In genomic region chr11:86804871-86805415, GRCh38 we compare ENCODE assay signal across 16 cellular contexts. TPM values are rescaled to one million over a fixed set of nuclear protein-coding genes. Genes with fewer than 3 reads are reported as not detected.
A peak's percentile ranks its signal among the peaks of the same experiment; 100 is the strongest.
DNase-seq lines count a peak whose midpoint lies in the region; ATAC-seq and TF ChIP-seq lines count a peak whose summit lies in the region.
"Had no signal": no experiment of that assay in that cellular context is flagged by ENCODE, and none has a peak within 500 bp of the region (broad histone marks: within the 10 kb centered on the region; RNA-seq: fewer than 3 reads in every experiment).

No MANE protein-coding gene starts in this region.

- no peaks in the 10 kb centered on the region for H3K9me3 ChIP-seq in vagina
- H3K9me3 ChIP-seq: esophagus muscularis mucosa had no signal

- CTCF ChIA-PET in activated CD8-positive, alpha-beta memory T cell treated with anti-CD3 and anti-CD28 coated beads, Interleukin-2, amount 10 ng/mL, durations not matched to agents 7 days and 5 days (lab: Charles Lee) = interaction anchor here (1.0 to 3.4 kb wide), 4 partner anchors 10 to 197 kb away, joined by 3 to 9 read pairs (median 6); no protein-coding TSS in a partner anchor

- peaks cover 53% of the 10 kb centered on the region for H3K27me3 Mint-ChIP-seq in activated CD8-positive, alpha-beta memory T cell treated with anti-CD3 and anti-CD28 coated beads, Interleukin-2, amount 10 ng/mL, durations not matched to agents 7 days and 5 days
- H3K27me3 Mint-ChIP-seq in osteocyte (ENCODE audit: unreplicated experiment) = no peaks in the 10 kb centered on the region

- H3K36me3 Mint-ChIP-seq in activated CD8-positive, alpha-beta memory T cell treated with anti-CD3 and anti-CD28 coated beads, Interleukin-2, amount 10 ng/mL, durations not matched to agents 7 days and 5 days = peaks cover 2% of the 10 kb centered on the region
- H3K36me3 Mint-ChIP-seq in osteocyte (ENCODE audit: unreplicated experiment) = peaks cover 40% of the 10 kb centered on the region
- H3K36me3 Mint-ChIP-seq: CD8-positive, alpha-beta T cell had no signal

- DNase-seq in activated CD8-positive, alpha-beta memory T cell treated with anti-CD3 and anti-CD28 coated beads, Interleukin-2, amount 10 ng/mL, durations not matched to agents 7 days and 5 days = no peak
- no peak for DNase-seq in activated CD8-positive, alpha-beta memory T cell treated with anti-CD3 and anti-CD28 coated beads, Interleukin-2, amount 50 U/mL, for 4 hours
- DNase-seq in epithelial cell of prostate (ENCODE audit: low read depth, low spot score) (no peak), osteocyte (ENCODE audit: extremely low spot score, unreplicated experiment) (no peak), vagina (ENCODE audit: extremely low spot score in 2 of 2) (no peak)
- no peak for DNase-seq in stimulated activated CD4-positive, alpha-beta T cell treated with anti-CD3 and anti-CD28 coated beads, Interleukin-1b, Interleukin-23, amount 100 ng/mL, for 48 hours
- DNase-seq: activated gamma-delta T cell; aorta; CD8-positive, alpha-beta T cell; NCI-H1694; substantia nigra had no signal

- intact Hi-C loops in vagina (cut with DNase I) = loop anchor here (5.0 kb wide), 1 partner anchor 198 kb away; no protein-coding TSS in a partner anchor

- peak overlapping the region; percentile 88 for H3K27ac Mint-ChIP-seq in activated CD8-positive, alpha-beta memory T cell treated with anti-CD3 and anti-CD28 coated beads, Interleukin-2, amount 10 ng/mL, durations not matched to agents 7 days and 5 days
- H3K27ac Mint-ChIP-seq in osteocyte (ENCODE audit: unreplicated experiment) = peak overlapping the region; percentile 86
- H3K27ac Mint-ChIP-seq: CD8-positive, alpha-beta T cell had no signal

- peaks cover 53% of the 10 kb centered on the region for H3K4me1 ChIP-seq in vagina

- no peak for TF ChIP-seq POLR2A in vagina (IDR thresholded peaks at IDR 0.05)

- no peak overlapping the region for H3K4me3 Mint-ChIP-seq in activated CD8-positive, alpha-beta memory T cell treated with anti-CD3 and anti-CD28 coated beads, Interleukin-2, amount 10 ng/mL, durations not matched to agents 7 days and 5 days
- peak overlapping the region; percentile 89 for H3K4me3 Mint-ChIP-seq in osteocyte (ENCODE audit: unreplicated experiment)
- H3K4me3 Mint-ChIP-seq: CD8-positive, alpha-beta T cell had no signal

- H3K27ac ChIP-seq in epithelial cell of prostate (peak overlapping the region; percentile 93), vagina (peak overlapping the region; percentile 92)
- H3K27ac ChIP-seq: hepatocyte, VCaP had no signal

- H3K4me1 Mint-ChIP-seq in activated CD8-positive, alpha-beta memory T cell treated with anti-CD3 and anti-CD28 coated beads, Interleukin-2, amount 10 ng/mL, durations not matched to agents 7 days and 5 days = peaks cover 57% of the 10 kb centered on the region
- peaks cover 80% of the 10 kb centered on the region for H3K4me1 Mint-ChIP-seq in osteocyte (ENCODE audit: unreplicated experiment)

- H3K4me3 ChIP-seq in vagina = peak overlapping the region in 1 of 2 donors; percentile 0
- H3K4me3 ChIP-seq: esophagus muscularis mucosa, hepatocyte had no signal

- H3K9me3 Mint-ChIP-seq in activated CD8-positive, alpha-beta memory T cell treated with anti-CD3 and anti-CD28 coated beads, Interleukin-2, amount 10 ng/mL, durations not matched to agents 7 days and 5 days (ENCODE audit: low read depth) = no peaks in the 10 kb centered on the region
- no peaks in the 10 kb centered on the region for H3K9me3 Mint-ChIP-seq in osteocyte (ENCODE audit: unreplicated experiment)
- H3K9me3 Mint-ChIP-seq: CD8-positive, alpha-beta T cell had no signal

- H3K36me3 ChIP-seq in vagina = peaks cover 0 to 4% of the 10 kb centered on the region in 2 donors

- TF ChIP-seq CTCF in osteocyte (IDR thresholded peaks at IDR 0.05) (no peak), vagina (IDR thresholded peaks at IDR 0.05) (no peak)

- H3K27me3 ChIP-seq in vagina = no peaks in the 10 kb centered on the region
- H3K27me3 ChIP-seq: esophagus muscularis mucosa, hepatocyte had no signal

- ATAC-seq in activated CD8-positive, alpha-beta memory T cell treated with anti-CD3 and anti-CD28 coated beads, Interleukin-2, amount 10 ng/mL, durations not matched to agents 7 days and 5 days = no peak
- ATAC-seq in GM18498 (IDR thresholded peaks at IDR 0.05; ENCODE audit: unreplicated experiment) (no peak), GM19023 (IDR thresholded peaks at IDR 0.05; ENCODE audit: unreplicated experiment) (no peak)
- ATAC-seq: CD8-positive, alpha-beta T cell had no signal

RNA-seq across cellular contexts. Expression of gene PRSS23, which starts 4.6 kb away (rescaled TPM):
- total RNA-seq in activated CD8-positive, alpha-beta memory T cell treated with anti-CD3 and anti-CD28 coated beads, Interleukin-2, amount 10 ng/mL, durations not matched to agents 7 days and 5 days = 1 to 10 TPM in 1 of 2 experiments, under 1 TPM in 1; 0.85 to 4.9 TPM
- 545 and 556 TPM in 2 replicates for total RNA-seq in osteocyte
- 40.3 TPM for total RNA-seq in vagina

Comparison
In these comparisons a context has a peak if more than half of its experiments do, and no peak if none do; other contexts are left out.
1. RNA of gene PRSS23, which starts 4.6 kb away (total RNA-seq): 545 to 556 TPM in osteocyte; 40.3 TPM in vagina (single experiment) and 0.85 to 4.9 TPM in activated CD8-positive, alpha-beta memory T cell treated with anti-CD3 and anti-CD28 coated beads, Interleukin-2, amount 10 ng/mL, durations not matched to agents 7 days and 5 days; every median in the first group is over 10 times any median in the second.